9 cellular contexts compared by ENCODE assay signal in genomic region chr11:118911880-118912741, GRCh38. TPM values are rescaled to one million over a fixed set of nuclear protein-coding genes. Genes with fewer than 3 reads are reported as not detected.
DNase-seq lines count a peak whose midpoint lies in the region; ATAC-seq and TF ChIP-seq lines count a peak whose summit lies in the region.
"Had no signal": no experiment of that assay in that cellular context is flagged by ENCODE, and none has a peak within 500 bp of the region (broad histone marks: within the 10 kb centered on the region; RNA-seq: fewer than 3 reads in every experiment).

No MANE protein-coding gene starts in this region.

- no peak for TF ChIP-seq EP300 in stomach (IDR thresholded peaks at IDR 0.05)

- peak overlapping the region; percentile 56 for H3K4me3 Mint-ChIP-seq in nephron progenitor cell

- 6 to 25% methylated on average over 13 to 15 of the region's 23 CpGs for WGBS in esophagus squamous epithelium, 2 donors
- 13 to 26% (median 15%) methylated on average over 20 to 23 of the region's 23 CpGs for WGBS in stomach, 5 donors

- H3K27ac ChIP-seq in esophagus squamous epithelium, result peak overlapping the region; percentile 95 to 100 (median 98)
- peak overlapping the region; percentile 82 to 99 (median 97) for H3K27ac ChIP-seq in stomach
- H3K27ac ChIP-seq: KMS-11 had no signal

- H3K4me1 ChIP-seq in esophagus squamous epithelium (peaks cover 96 to 100% (median 98%) of the 10 kb centered on the region in 3 donors), stomach (peaks cover 100% of the 10 kb centered on the region in 4 donors)

- peak in 3 of 4 donors; percentile 34 to 54 (median 46) for TF ChIP-seq POLR2A in esophagus squamous epithelium (IDR thresholded peaks at IDR 0.05)
- TF ChIP-seq POLR2A in stomach (IDR thresholded peaks at IDR 0.05), result no peak

- ATAC-seq in HG03097 (IDR thresholded peaks at IDR 0.05; ENCODE audit: low FRiP score, unreplicated experiment), result no peak

- H3K36me3 ChIP-seq in esophagus squamous epithelium (peaks cover 0 to 21% (median 0%) of the 10 kb centered on the region in 3 donors), stomach (peaks cover 10 to 16% (median 14%) of the 10 kb centered on the region in 4 donors)

- H3K4me1 Mint-ChIP-seq in nephron progenitor cell, result peaks cover 80% of the 10 kb centered on the region

- no peaks in the 10 kb centered on the region for H3K9me3 Mint-ChIP-seq in nephron progenitor cell

- H3K4me3 ChIP-seq in esophagus squamous epithelium (peak overlapping the region in 3 of 4 donors; percentile 37 to 60 (median 39)), stomach (peak overlapping the region in 2 of 4 donors; percentile 42 to 45)

- H3K9me3 ChIP-seq in esophagus squamous epithelium (no peaks in the 10 kb centered on the region), stomach (no peaks in the 10 kb centered on the region)

- no peak for TF ChIP-seq CTCF in esophagus squamous epithelium (IDR thresholded peaks at IDR 0.05)
- no peak for TF ChIP-seq CTCF in nephron progenitor cell (IDR thresholded peaks at IDR 0.05)
- no peak for TF ChIP-seq CTCF in stomach (IDR thresholded peaks at IDR 0.05)

- DNase-seq in DMS153 (lab: John Stamatoyannopoulos, UW), result peak; percentile 78
- DNase-seq in NCI-H510A treated with DMSO at 0.1 percent for 48 hours (lab: John Stamatoyannopoulos, UW), result peak; percentile 88
- peak; percentile 89 to 90 for DNase-seq in activated T-cell treated with anti-CD3 and anti-CD28 coated beads, Interleukin-2, amount 50 U/mL, for 48 hours
- no peak for DNase-seq in esophagus squamous epithelium (lab: John Stamatoyannopoulos, UW)
- peak; percentile 69 for DNase-seq in nephron progenitor cell
- DNase-seq in stomach, result no peak
- no peak for DNase-seq in AML-193 (lab: John Stamatoyannopoulos, UW)

- no peaks in the 10 kb centered on the region for H3K36me3 Mint-ChIP-seq in nephron progenitor cell (ENCODE audit: low read depth)

- no peaks in the 10 kb centered on the region for H3K27me3 ChIP-seq in esophagus squamous epithelium
- H3K27me3 ChIP-seq in stomach, result no peaks in the 10 kb centered on the region

- H3K27me3 Mint-ChIP-seq in nephron progenitor cell (ENCODE audit: low read depth, poor library complexity), result no peaks in the 10 kb centered on the region

- intact Hi-C loops in esophagus squamous epithelium (cut with DNase I) (no loop called here), stomach (cut with DNase I; ENCODE audit: low total_unique reads) (no loop called here)

- peak overlapping the region; percentile 95 for H3K27ac Mint-ChIP-seq in nephron progenitor cell

RNA-seq across cellular contexts. Expression of gene BCL9L, which starts 13.6 kb away (rescaled TPM):
- 10 to 100 TPM; 16.4 to 29.6 (median 18.9) TPM for total RNA-seq in esophagus squamous epithelium
- 10 to 100 TPM in 4 of 5 donors, 1 to 10 TPM in 1; 9.9 to 35.2 (median 20.4) TPM for total RNA-seq in stomach
- polyA plus RNA-seq in stomach, result 10 to 100 TPM in 1 of 3 donors, 1 to 10 TPM in 2; 4.2 to 11.7 (median 6.0) TPM

RNA-seq across cellular contexts. Expression of gene CXCR5, which starts 28.4 kb away (rescaled TPM):
- total RNA-seq in esophagus squamous epithelium, result under 1 TPM in 1 of 4 donors, not detected in 3; 0.06 TPM
- total RNA-seq in stomach, result under 1 TPM in 1 of 5 donors, not detected in 4; 0.14 TPM
- polyA plus RNA-seq in stomach, result under 1 TPM; 0.12 to 0.60 (median 0.15) TPM

RNA-seq across cellular contexts. Expression of gene UPK2, which starts 44.0 kb away (rescaled TPM):
- under 1 TPM in 1 of 4 donors, not detected in 3; 0.57 TPM for total RNA-seq in esophagus squamous epithelium
- total RNA-seq in stomach, result not detected
- under 1 TPM in 1 of 3 donors, not detected in 2; 0.50 TPM for polyA plus RNA-seq in stomach

RNA-seq across cellular contexts. Expression of gene FOXR1, which starts 59.5 kb away (rescaled TPM):
- total RNA-seq in esophagus squamous epithelium (not detected), stomach (not detected)
- not detected for polyA plus RNA-seq in stomach

Comparison
In these comparisons a context has a peak if more than half of its experiments do, and no peak if none do; other contexts are left out.
1. DNase-seq: peak in DMS153 (single experiment), NCI-H510A treated with DMSO at 0.1 percent for 48 hours (single experiment), activated T-cell treated with anti-CD3 and anti-CD28 coated beads, Interleukin-2, amount 50 U/mL, for 48 hours (2 of 2) and nephron progenitor cell (single experiment); none in esophagus squamous epithelium (single experiment), stomach (single experiment) and AML-193 (0 of 2).
2. POLR2A ChIP-seq: peak in esophagus squamous epithelium (3 of 4); none in stomach (0 of 4).